ENCODE assay signal across 1 cellular context in genomic region chr6:95743591-95743990, GRCh38.
TF ChIP-seq lines count a peak whose summit lies in the region.

No MANE protein-coding gene starts in this region.

TF ChIP-seq in HepG2, 621 proteins besides CTCF, POLR2A, EP300 and RAD21 (continued from another document):
- TF ChIP-seq HOMEZ (CRISPR knock-in tag; IDR thresholded peaks at IDR 0.05; ENCODE audit: low read depth) = no peak
- no peak for TF ChIP-seq TFDP2 (CRISPR knock-in tag; IDR thresholded peaks at IDR 0.05)
- no peak for TF ChIP-seq SRF (IDR thresholded peaks at IDR 0.05; ENCODE audit: low read depth, low read length)
- TF ChIP-seq, protein P1, sequence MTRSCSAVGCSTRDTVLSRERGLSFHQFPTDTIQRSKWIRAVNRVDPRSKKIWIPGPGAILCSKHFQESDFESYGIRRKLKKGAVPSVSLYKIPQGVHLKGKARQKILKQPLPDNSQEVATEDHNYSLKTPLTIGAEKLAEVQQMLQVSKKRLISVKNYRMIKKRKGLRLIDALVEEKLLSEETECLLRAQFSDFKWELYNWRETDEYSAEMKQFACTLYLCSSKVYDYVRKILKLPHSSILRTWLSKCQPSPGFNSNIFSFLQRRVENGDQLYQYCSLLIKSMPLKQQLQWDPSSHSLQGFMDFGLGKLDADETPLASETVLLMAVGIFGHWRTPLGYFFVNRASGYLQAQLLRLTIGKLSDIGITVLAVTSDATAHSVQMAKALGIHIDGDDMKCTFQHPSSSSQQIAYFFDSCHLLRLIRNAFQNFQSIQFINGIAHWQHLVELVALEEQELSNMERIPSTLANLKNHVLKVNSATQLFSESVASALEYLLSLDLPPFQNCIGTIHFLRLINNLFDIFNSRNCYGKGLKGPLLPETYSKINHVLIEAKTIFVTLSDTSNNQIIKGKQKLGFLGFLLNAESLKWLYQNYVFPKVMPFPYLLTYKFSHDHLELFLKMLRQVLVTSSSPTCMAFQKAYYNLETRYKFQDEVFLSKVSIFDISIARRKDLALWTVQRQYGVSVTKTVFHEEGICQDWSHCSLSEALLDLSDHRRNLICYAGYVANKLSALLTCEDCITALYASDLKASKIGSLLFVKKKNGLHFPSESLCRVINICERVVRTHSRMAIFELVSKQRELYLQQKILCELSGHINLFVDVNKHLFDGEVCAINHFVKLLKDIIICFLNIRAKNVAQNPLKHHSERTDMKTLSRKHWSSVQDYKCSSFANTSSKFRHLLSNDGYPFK (CRISPR knock-in tag; IDR thresholded peaks at IDR 0.05; ENCODE audit: borderline replicate concordance) = no peak
- no peak for TF ChIP-seq ZFYVE20 (CRISPR knock-in tag; IDR thresholded peaks at IDR 0.05; ENCODE audit: borderline replicate concordance, low read depth)
- no peak for TF ChIP-seq STAT6 (CRISPR knock-in tag; IDR thresholded peaks at IDR 0.05; ENCODE audit: borderline replicate concordance)
- no peak for TF ChIP-seq ZNF607 (CRISPR knock-in tag; IDR thresholded peaks at IDR 0.05; ENCODE audit: borderline replicate concordance)
- TF ChIP-seq REXO4 (CRISPR knock-in tag; IDR thresholded peaks at IDR 0.05; ENCODE audit: borderline replicate concordance) = no peak
- no peak for TF ChIP-seq RNF219 (CRISPR knock-in tag; IDR thresholded peaks at IDR 0.05)
- TF ChIP-seq ZNF160 (CRISPR knock-in tag; IDR thresholded peaks at IDR 0.05) = no peak
- no peak for TF ChIP-seq SMAD3 (CRISPR knock-in tag; IDR thresholded peaks at IDR 0.05)
- TF ChIP-seq ZNF773 (CRISPR knock-in tag; IDR thresholded peaks at IDR 0.05; ENCODE audit: borderline replicate concordance) = no peak
- no peak for TF ChIP-seq MTA1 (CRISPR knock-in tag; IDR thresholded peaks at IDR 0.05; ENCODE audit: borderline replicate concordance)
- no peak for TF ChIP-seq ASH2L (IDR thresholded peaks at IDR 0.05; ENCODE audit: insufficient read length, low read depth, low read length)
- TF ChIP-seq NFYC (CRISPR knock-in tag; IDR thresholded peaks at IDR 0.05) = no peak
- TF ChIP-seq EZH2 (conservative IDR thresholded peaks at IDR 0.05; ENCODE audit: low read depth, low read length) = no peak
TF ChIP-seq in HepG2: peak in this region for 6.
